In genomic region chr1:26810105-26810504, GRCh38 we compare ENCODE assay signal across 8 cellular contexts. TPM values are rescaled to one million over a fixed set of nuclear protein-coding genes. Genes with fewer than 3 reads are reported as not detected.
DNase-seq lines count a peak whose midpoint lies in the region.
"Not testable (repeated sequence)": the region's sequence is repeated elsewhere in the genome, so short reads cannot be mapped to it uniquely, and the experiment has no call there.

No MANE protein-coding gene starts in this region.

- not testable (repeated sequence) for H2AK5ac ChIP-seq in mesendoderm (ENCODE audit: low read length)

- not testable (repeated sequence) for H4K8ac ChIP-seq in mesendoderm (ENCODE audit: low read depth, low read length)

- peak; percentile 77 to 86 (median 80) for DNase-seq in CD4-positive, alpha-beta memory T cell
- DNase-seq in HCEC 1CT (peak; percentile 48), NCI-H2196 (lab: John Stamatoyannopoulos, UW; ENCODE audit: unreplicated experiment) (peak; percentile 69), T-helper 22 cell (ENCODE audit: low read depth) (peak; percentile 54), fibroblast of gingiva (ENCODE audit: low read depth) (peak; percentile 50), mesendoderm (peak; percentile 89)
- peak; percentile 66 for DNase-seq in activated gamma-delta T cell treated with anti-CD3 and anti-CD28 coated beads, Interleukin-2, amount 50 U/mL, for 16 hours (ENCODE audit: low read depth)
- DNase-seq in stimulated activated CD4-positive, alpha-beta T cell treated with anti-CD3 and anti-CD28 coated beads, TNF-alpha, amount 100 ng/mL, for 24 hours (ENCODE audit: low read depth in 3 of 3) = peak in 2 of 3 experiments; percentile 59 to 70

- H3K9ac ChIP-seq in mesendoderm (ENCODE audit: low read length) = not testable (repeated sequence)

- not testable (repeated sequence) for H3K4me2 ChIP-seq in mesendoderm (ENCODE audit: low read length)

- H3K36me3 ChIP-seq in CD4-positive, alpha-beta memory T cell (ENCODE audit: insufficient read depth, low read length); mesendoderm (ENCODE audit: control insufficient read depth, insufficient read depth, low read length): not testable (repeated sequence)

- H3K79me1 ChIP-seq in mesendoderm (ENCODE audit: low read length) = not testable (repeated sequence)

- H3K4me1 ChIP-seq in CD4-positive, alpha-beta memory T cell (ENCODE audit: insufficient read depth, low read length); mesendoderm (ENCODE audit: control insufficient read depth, low read depth, low read length): not testable (repeated sequence)

- not testable (repeated sequence) for H3K27me3 Mint-ChIP-seq in CD4-positive, alpha-beta memory T cell

- not testable (repeated sequence) for H3K9me3 Mint-ChIP-seq in CD4-positive, alpha-beta memory T cell

- POLR2A ChIA-PET in CD4-positive, alpha-beta memory T cell (lab: Charles Lee; ENCODE audit: partially characterized antibody) = interaction anchor here (0.6 to 3.3 kb wide), 7 partner anchors 10 to 131 kb away, joined by 3 to 22 read pairs (median 8); partner anchors contain the start of genes GPN2, PIGV and ZDHHC18

- not testable (repeated sequence) for H3K23ac ChIP-seq in mesendoderm (ENCODE audit: low read length)

- not testable (repeated sequence) for H3K27me3 ChIP-seq in CD4-positive, alpha-beta memory T cell (ENCODE audit: insufficient read depth, low read length); mesendoderm (ENCODE audit: insufficient read depth, low read length, poor library complexity)

- not testable (repeated sequence) for H4K5ac ChIP-seq in mesendoderm (ENCODE audit: low read length)

- H3K4me3 Mint-ChIP-seq in CD4-positive, alpha-beta memory T cell = peak overlapping the region in 6 of 8 donors; percentile 35 to 69 (median 56)

- H3K79me2 ChIP-seq in mesendoderm (ENCODE audit: control insufficient read depth, insufficient read depth, low read length) = not testable (repeated sequence)

- not testable (repeated sequence) for H3K27ac ChIP-seq in CD4-positive, alpha-beta memory T cell (ENCODE audit: low read depth, low read length); mesendoderm (ENCODE audit: low read depth, low read length)

- H2BK15ac ChIP-seq in mesendoderm (replicated peaks; ENCODE audit: low read depth) = not testable (repeated sequence)

- intact Hi-C loops in CD4-positive, alpha-beta memory T cell (cut with micrococcal nuclease) = loop anchor here (1.0 to 2.0 kb wide), 3 partner anchors 23 to 68 kb away; no protein-coding TSS in a partner anchor

- not testable (repeated sequence) for H3K9me3 ChIP-seq in CD4-positive, alpha-beta memory T cell (ENCODE audit: control insufficient read depth in 1 of 2, low read length in 2 of 2)

- CTCF ChIA-PET in CD4-positive, alpha-beta memory T cell (lab: Charles Lee; ENCODE audit: partially characterized antibody) = interaction anchor here (0.8 to 5.7 kb wide), 30 partner anchors 10 to 259 kb away, joined by 3 to 82 read pairs (median 5); partner anchors contain the start of gene PIGV

- not testable (repeated sequence) for H3K56ac ChIP-seq in mesendoderm (ENCODE audit: low read length)

- H3K4ac ChIP-seq in mesendoderm (ENCODE audit: low read depth, low read length) = not testable (repeated sequence)

- H3K36me3 Mint-ChIP-seq in CD4-positive, alpha-beta memory T cell = not testable (repeated sequence)

- not testable (repeated sequence) for H3K4me3 ChIP-seq in CD4-positive, alpha-beta memory T cell (ENCODE audit: low read length in 2 of 2); mesendoderm (ENCODE audit: low read length)

- not testable (repeated sequence) for H2BK120ac ChIP-seq in mesendoderm (ENCODE audit: low read depth, low read length)

- H3K27ac Mint-ChIP-seq in CD4-positive, alpha-beta memory T cell = peak overlapping the region; percentile 63 to 96 (median 92)

- peaks cover 6 to 16% (median 11%) of the 10 kb centered on the region in 4 donors for H3K4me1 Mint-ChIP-seq in CD4-positive, alpha-beta memory T cell

- WGBS in mesendoderm (ENCODE audit: extremely low coverage, insufficient coverage, low lambda C conversion rate) = no CpG with 5 or more reads among the region's 11 CpGs

- H2BK5ac ChIP-seq in mesendoderm (ENCODE audit: low read length) = not testable (repeated sequence)

- H3K18ac ChIP-seq in mesendoderm (ENCODE audit: low read length) = not testable (repeated sequence)

RNA-seq across cellular contexts. Expression of gene ZDHHC18, which starts 16.4 kb away (rescaled TPM):
- 10 to 100 TPM; 54.9 to 56.4 TPM for total RNA-seq in CD4-positive, alpha-beta memory T cell
- 10 to 100 TPM in 1 of 2 donors, 1 to 10 TPM in 1; 6.2 to 18.1 TPM for polyA plus RNA-seq in CD4-positive, alpha-beta memory T cell
- 25.7 TPM for polyA plus RNA-seq in mesendoderm (2013, experiment 1 of 2)
- 26.8 TPM for polyA plus RNA-seq in mesendoderm (2013, experiment 2 of 2)

RNA-seq across cellular contexts. Expression of gene PIGV, which starts 22.4 kb away (rescaled TPM):
- 10 to 100 TPM; 17.7 to 18.2 TPM for total RNA-seq in CD4-positive, alpha-beta memory T cell
- polyA plus RNA-seq in CD4-positive, alpha-beta memory T cell = 10 to 100 TPM in 1 of 2 donors, 1 to 10 TPM in 1; 7.9 to 13.2 TPM
- polyA plus RNA-seq in mesendoderm (2013, experiment 1 of 2) = 3.6 TPM
- 3.5 TPM for polyA plus RNA-seq in mesendoderm (2013, experiment 2 of 2)

RNA-seq across cellular contexts. Expression of gene SFN, which starts 52.8 kb away (rescaled TPM):
- under 1 TPM; 0.76 to 0.83 TPM for total RNA-seq in CD4-positive, alpha-beta memory T cell
- not detected for polyA plus RNA-seq in CD4-positive, alpha-beta memory T cell
- 20.2 TPM for polyA plus RNA-seq in mesendoderm (2013, experiment 1 of 2)
- polyA plus RNA-seq in mesendoderm (2013, experiment 2 of 2) = 21.3 TPM
